Comparison of ENCODE assay signal across 27 cellular contexts in the genomic region with DNA sequence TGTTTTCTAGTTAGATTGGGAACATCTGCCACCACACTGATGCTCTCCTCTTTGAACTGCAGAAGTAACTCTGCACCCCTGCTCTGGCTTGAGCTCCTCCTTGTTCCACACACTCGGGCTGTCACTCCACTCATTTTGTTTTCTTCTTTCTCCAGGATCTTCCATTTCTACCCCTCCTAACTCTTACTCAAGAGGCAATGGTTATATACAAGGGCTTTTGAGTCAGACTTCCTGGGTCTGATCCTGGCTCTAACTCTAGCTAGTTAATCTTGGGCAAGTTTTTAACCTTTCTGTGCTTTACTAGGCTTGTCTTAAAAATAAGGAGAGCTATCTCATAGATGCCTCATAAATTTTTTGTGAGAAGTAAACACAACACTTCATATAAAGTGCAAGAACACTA. TPM values are rescaled to one million over a fixed set of nuclear protein-coding genes. Genes with fewer than 3 reads are reported as not detected.
A peak's percentile ranks its signal among the peaks of the same experiment; 100 is the strongest.
DNase-seq lines count a peak whose midpoint lies in the region; ATAC-seq and TF ChIP-seq lines count a peak whose summit lies in the region.
"Had no signal": no experiment of that assay in that cellular context is flagged by ENCODE, and none has a peak within 500 bp of the region (broad histone marks: within the 10 kb centered on the region; RNA-seq: fewer than 3 reads in every experiment).

No MANE protein-coding gene starts in this region.

- no TSS peak for BruUV-seq in IMR-90 (replicated peaks; lab: Mats Ljungman, UMichigan)

- peak; percentile 34 for ATAC-seq in IMR-90 (ENCODE audit: low read depth)
- no peak for ATAC-seq in activated T-cell treated with anti-CD3 and anti-CD28 coated beads, Interleukin-2, amount 50 U/mL, for 4 hours
- ATAC-seq: activated CD8-positive, alpha-beta T cell treated with anti-CD3 and anti-CD28 coated beads for 36 hours; GM23338; right lobe of liver; stimulated activated memory B cell treated with anti-CD40 and anti-IgM and Interleukin-4, amounts not matched to agents 10 μg/mL and 1 μg/mL and 100 μg/mL, for 72 hours; T-helper 17 cell had no signal

- no peak overlapping the region for H3K56ac ChIP-seq in IMR-90 (ENCODE audit: extremely low read depth, insufficient read depth, low read length)

- in situ Hi-C loops in IMR-90 (cut with MboI; ENCODE audit: low sequenced_read_pairs): loop anchor here (25.0 kb wide), 1 partner anchor 573 kb away; no protein-coding TSS in a partner anchor

- no peak overlapping the region for H4K5ac ChIP-seq in IMR-90 (ENCODE audit: low read depth, low read length)

- dilution Hi-C loops in IMR-90 (cut with HindIII; ENCODE audit: low sequenced_read_pairs, unreplicated experiment): no loop called here

- no peak overlapping the region for H2AK9ac ChIP-seq in IMR-90 (replicated peaks; ENCODE audit: low read depth, low read length, poor library complexity)

- H4K20me1 ChIP-seq in IMR-90 (ENCODE audit: insufficient read depth, low read length): no peaks in the 10 kb centered on the region; the same call in 1 of the 2 replicates

- H4K91ac ChIP-seq in IMR-90 (ENCODE audit: insufficient read depth, low read depth, low read length): peak overlapping the region; percentile 12; the same call in 1 of the 2 replicates

- peak overlapping the region; percentile 72; the same call in 1 of the 2 replicates for H3K27ac ChIP-seq in IMR-90 (ENCODE audit: insufficient read depth, low read length)
- H3K27ac ChIP-seq: right lobe of liver had no signal

- peak overlapping the region; percentile 41; the same call in 1 of the 2 replicates for H2AK5ac ChIP-seq in IMR-90 (ENCODE audit: low read depth, low read length)

- peaks cover 6% of the 10 kb centered on the region for H3K4me1 ChIP-seq in IMR-90 (ENCODE audit: control insufficient read depth, insufficient read depth, low read length)
- H3K4me1 ChIP-seq: right lobe of liver had no signal

- H2BK20ac ChIP-seq in IMR-90 (ENCODE audit: low read depth, low read length): peak overlapping the region; percentile 1; the same call in 1 of the 2 replicates

- H3K18ac ChIP-seq in IMR-90 (ENCODE audit: low read depth, low read length): peak overlapping the region; percentile 67; the same call in 1 of the 2 replicates

- intact Hi-C loops in IMR-90 (cut with micrococcal nuclease): loop anchor here (10.0 kb wide), 1 partner anchor 565 kb away; no protein-coding TSS in a partner anchor

- H3K9ac ChIP-seq in IMR-90 (ENCODE audit: low read depth, low read length): no peak overlapping the region

- TF ChIP-seq CTCF in IMR-90 (conservative IDR thresholded peaks at IDR 0.05; ENCODE audit: low read depth, low read length): no peak
- no peak for TF ChIP-seq CTCF in choroid plexus epithelial cell (conservative IDR thresholded peaks at IDR 0.05; ENCODE audit: low read depth, low read length)

- no peak for TF ChIP-seq POLR2A in IMR-90 (IDR thresholded peaks at IDR 0.05; ENCODE audit: low read depth, low read length)

- no peaks in the 10 kb centered on the region for H3K9me3 ChIP-seq in IMR-90 (ENCODE audit: control insufficient read depth, insufficient read depth, low read length)
- H3K9me3 ChIP-seq: MG63, right lobe of liver had no signal

- H3K79me1 ChIP-seq in IMR-90 (ENCODE audit: low read depth in 1 of 2, low read length in 2 of 2): no peaks in the 10 kb centered on the region

- DNase-seq in AG08396 (ENCODE audit: low spot score) (peak; percentile 29), IMR-90 (peak; percentile 55), choroid plexus epithelial cell (ENCODE audit: low read depth) (peak; percentile 60), iris pigment epithelial cell (ENCODE audit: low read depth) (peak; percentile 83), NCI-H1105 treated with DMSO at 0.1 percent for 48 hours (lab: John Stamatoyannopoulos, UW) (no peak), hippocampal formation (lab: John Stamatoyannopoulos, UW) (no peak)
- DNase-seq in activated CD4-positive, CD25-positive, alpha-beta regulatory T cell treated with anti-CD3 and anti-CD28 coated beads, Interleukin-2, amount 50 U/mL, for 72 hours: no peak
- DNase-seq in activated T-cell treated with anti-CD3 and anti-CD28 coated beads, Interleukin-2, amount 50 U/mL, for 4 hours: no peak
- DNase-seq: activated CD4-positive, alpha-beta T cell treated with anti-CD3 and anti-CD28 coated beads for 1 hour; activated CD8-positive, alpha-beta T cell treated with anti-CD3 and anti-CD28 coated beads for 36 hours; activated naive CD8-positive, alpha-beta T cell treated with anti-CD3 and anti-CD28 coated beads for 36 hours; CD4-positive, alpha-beta memory T cell; central memory CD4-positive, alpha-beta T cell; endodermal cell; kidney glomerular epithelial cell; MG63; NCI-H1417; NCI-H2081 treated with DMSO at 0.1 percent for 48 hours; NCI-H748 treated with DMSO at 0.1 percent for 48 hours; posterior cingulate gyrus; right lobe of liver; stimulated activated CD4-positive, alpha-beta T cell treated with anti-CD3 and anti-CD28 coated beads, Interleukin-4, amount 100 ng/mL, for 4 hours; T-helper 17 cell had no signal

- peak overlapping the region; percentile 29 for H3K4ac ChIP-seq in IMR-90 (ENCODE audit: low read depth, low read length)

- 0 out of 2 replicates have a peak overlapping the region, but pooled peaks have one; percentile 2 for H3K14ac ChIP-seq in IMR-90 (replicated peaks; ENCODE audit: low read depth, low read length)

- no peak for TF ChIP-seq RAD21 in IMR-90 (IDR thresholded peaks at IDR 0.05; ENCODE audit: low read length)

- H3K4me3 ChIP-seq in IMR-90 (ENCODE audit: insufficient read depth, low read depth, low read length) (no peak overlapping the region), choroid plexus epithelial cell (ENCODE audit: low read depth, low read length) (no peak overlapping the region)
- H3K4me3 ChIP-seq: GM23338, MG63, right lobe of liver had no signal

- peak overlapping the region; percentile 67; the same call in 1 of the 2 replicates for H3K4me2 ChIP-seq in IMR-90 (ENCODE audit: low read depth, low read length)
- H3K4me2 ChIP-seq: GM23338 had no signal

- no peaks in the 10 kb centered on the region for H3K9me3 Mint-ChIP-seq in activated T-cell treated with anti-CD3 and anti-CD28 coated beads, Interleukin-2, amount 50 U/mL, for 4 hours
- H3K9me3 Mint-ChIP-seq: activated CD8-positive, alpha-beta T cell treated with anti-CD3 and anti-CD28 coated beads for 36 hours; activated naive CD8-positive, alpha-beta T cell treated with anti-CD3 and anti-CD28 coated beads for 36 hours; dendritic cell treated with granulocyte-macrophage colony-stimulating factor and Interleukin-4, amounts not matched to agents 40 ng/mL and 50 ng/mL, for 4 days; GM23338; neural crest cell; stimulated activated memory B cell treated with anti-CD40 and anti-IgM and Interleukin-4, amounts not matched to agents 10 μg/mL and 1 μg/mL and 100 μg/mL, for 72 hours had no signal

- H2BK5ac ChIP-seq in IMR-90 (ENCODE audit: low read depth, low read length, poor library complexity, severe bottlenecking): peak overlapping the region; percentile 25

- POLR2A ChIA-PET in IMR-90 (lab: Charles Lee; ENCODE audit: unreplicated experiment): no interaction called here

- no peaks in the 10 kb centered on the region for H3K9me1 ChIP-seq in IMR-90 (ENCODE audit: insufficient read depth, low read length)

- no CpG with 5 or more reads among the region's 1 CpG for WGBS in IMR-90 (ENCODE audit: extremely low coverage in 2 of 2, insufficient read length in 1 of 2), 2 experiments

- no peak overlapping the region for H3K23ac ChIP-seq in IMR-90 (ENCODE audit: low read depth, low read length)

- no peak overlapping the region for H3K4me3 Mint-ChIP-seq in activated T-cell treated with anti-CD3 and anti-CD28 coated beads, Interleukin-2, amount 50 U/mL, for 4 hours
- H3K4me3 Mint-ChIP-seq: activated CD8-positive, alpha-beta T cell treated with anti-CD3 and anti-CD28 coated beads for 36 hours; activated naive CD8-positive, alpha-beta T cell treated with anti-CD3 and anti-CD28 coated beads for 36 hours; CD4-positive, alpha-beta memory T cell; dendritic cell treated with granulocyte-macrophage colony-stimulating factor and Interleukin-4, amounts not matched to agents 40 ng/mL and 50 ng/mL, for 4 days; endodermal cell; GM23338; neural crest cell; stimulated activated memory B cell treated with anti-CD40 and anti-IgM and Interleukin-4, amounts not matched to agents 10 μg/mL and 1 μg/mL and 100 μg/mL, for 72 hours; T-helper 17 cell had no signal

- no peaks in the 10 kb centered on the region for H3K4me1 Mint-ChIP-seq in activated T-cell treated with anti-CD3 and anti-CD28 coated beads, Interleukin-2, amount 50 U/mL, for 4 hours (ENCODE audit: low read depth)
- H3K4me1 Mint-ChIP-seq: activated naive CD8-positive, alpha-beta T cell treated with anti-CD3 and anti-CD28 coated beads for 36 hours; CD4-positive, alpha-beta memory T cell; endodermal cell; GM23338; stimulated activated memory B cell treated with anti-CD40 and anti-IgM and Interleukin-4, amounts not matched to agents 10 μg/mL and 1 μg/mL and 100 μg/mL, for 72 hours; T-helper 17 cell had no signal

- H3K27me3 ChIP-seq in IMR-90 (ENCODE audit: control insufficient read depth, insufficient read depth, low read length): no peaks in the 10 kb centered on the region
- H3K27me3 ChIP-seq: MG63, right lobe of liver had no signal

- no peaks in the 10 kb centered on the region for H3K36me3 ChIP-seq in IMR-90 (ENCODE audit: control insufficient read depth, insufficient read depth, low read length)
- H3K36me3 ChIP-seq: MG63, right lobe of liver had no signal

- no peaks in the 10 kb centered on the region for H3K27me3 Mint-ChIP-seq in activated T-cell treated with anti-CD3 and anti-CD28 coated beads, Interleukin-2, amount 50 U/mL, for 4 hours (ENCODE audit: low read depth)
- H3K27me3 Mint-ChIP-seq: activated CD8-positive, alpha-beta T cell treated with anti-CD3 and anti-CD28 coated beads for 36 hours; activated naive CD8-positive, alpha-beta T cell treated with anti-CD3 and anti-CD28 coated beads for 36 hours; CD4-positive, alpha-beta memory T cell; dendritic cell treated with granulocyte-macrophage colony-stimulating factor and Interleukin-4, amounts not matched to agents 40 ng/mL and 50 ng/mL, for 4 days; stimulated activated memory B cell treated with anti-CD40 and anti-IgM and Interleukin-4, amounts not matched to agents 10 μg/mL and 1 μg/mL and 100 μg/mL, for 72 hours; T-helper 17 cell had no signal

- peak overlapping the region; percentile 28 for H2AFZ ChIP-seq in IMR-90 (replicated peaks; ENCODE audit: low read length, poor library complexity)
- H2AFZ ChIP-seq: GM23338 had no signal

- peak overlapping the region; percentile 22; the same call in 1 of the 3 replicates for H2BK15ac ChIP-seq in IMR-90 (ENCODE audit: low read depth, low read length)

- H3K36me3 Mint-ChIP-seq in activated T-cell treated with anti-CD3 and anti-CD28 coated beads, Interleukin-2, amount 50 U/mL, for 4 hours (ENCODE audit: insufficient read depth): no peaks in the 10 kb centered on the region
- H3K36me3 Mint-ChIP-seq: activated naive CD8-positive, alpha-beta T cell treated with anti-CD3 and anti-CD28 coated beads for 36 hours; CD4-positive, alpha-beta memory T cell; stimulated activated memory B cell treated with anti-CD40 and anti-IgM and Interleukin-4, amounts not matched to agents 10 μg/mL and 1 μg/mL and 100 μg/mL, for 72 hours had no signal

- H4K8ac ChIP-seq in IMR-90 (ENCODE audit: low read depth in 2 of 2, low read length in 2 of 2): peak overlapping the region in 1 of 2 experiments; percentile 25; a peak in 1 of 4 replicates

- peak overlapping the region; percentile 27 for H2BK120ac ChIP-seq in IMR-90 (ENCODE audit: low read depth, low read length)

- CTCF ChIA-PET in IMR-90 (lab: Yijun Ruan, JAX): interaction anchor here (1.1 kb wide), 1 partner anchor 43 kb away, joined by 3 read pairs; no protein-coding TSS in a partner anchor

RNA-seq across cellular contexts. Expression of a gene that starts 45.3 kb away (rescaled TPM):
- total RNA-seq in IMR-90 (2012; rRNA removed): 26.5 and 44.2 TPM in 2 replicates
- 17.2 and 21.1 TPM in 2 replicates for polyA plus RNA-seq in IMR-90 (2012; rRNA removed)
- 5.6 and 5.7 TPM in 2 replicates for polyA plus RNA-seq in IMR-90 (2012; cell fraction: cytosol; rRNA removed)
- 2.7 and 9.7 TPM in 2 replicates for polyA plus RNA-seq in IMR-90 (2012; cell fraction: nucleus; rRNA removed; ENCODE audit: low replicate concordance)
- 1 to 10 TPM; 2.0 to 7.2 (median 3.8) TPM for total RNA-seq in activated T-cell treated with anti-CD3 and anti-CD28 coated beads, Interleukin-2, amount 50 U/mL, for 4 hours

Comparison
In these comparisons a context has a peak if more than half of its experiments do, and no peak if none do; other contexts are left out.
1. DNase-seq: peak in AG08396 (single experiment), IMR-90 (single experiment), choroid plexus epithelial cell (single experiment) and iris pigment epithelial cell (single experiment); none in NCI-H1105 treated with DMSO at 0.1 percent for 48 hours (single experiment), activated CD4-positive, CD25-positive, alpha-beta regulatory T cell treated with anti-CD3 and anti-CD28 coated beads, Interleukin-2, amount 50 U/mL, for 72 hours (single experiment), activated T-cell treated with anti-CD3 and anti-CD28 coated beads, Interleukin-2, amount 50 U/mL, for 4 hours (single experiment) and hippocampal formation (0 of 2).